In genomic region chr5:95281211-95281610, GRCh38 we compare ENCODE assay signal across 2 cellular contexts.
A peak's percentile ranks its signal among the peaks of the same experiment; 100 is the strongest.
TF ChIP-seq lines count a peak whose summit lies in the region.

No MANE protein-coding gene starts in this region.

TF ChIP-seq in GM23338, 12 proteins besides CTCF, POLR2A, EP300 and RAD21 (continued from another document):
- TF ChIP-seq REST (IDR thresholded peaks at IDR 0.05; ENCODE audit: unreplicated experiment): no peak
- no peak for TF ChIP-seq ETS1 (IDR thresholded peaks at IDR 0.05)
- no peak for TF ChIP-seq ZNF462 (CRISPR knock-in tag; IDR thresholded peaks at IDR 0.05)
- TF ChIP-seq ZNF114 (CRISPR knock-in tag; IDR thresholded peaks at IDR 0.05): no peak
- no peak for TF ChIP-seq STAT1 (IDR thresholded peaks at IDR 0.05; ENCODE audit: unreplicated experiment)
- TF ChIP-seq ZNF331 (CRISPR knock-in tag; IDR thresholded peaks at IDR 0.05; ENCODE audit: low read depth): no peak
- no peak for TF ChIP-seq CREB1 (CRISPR knock-in tag; IDR thresholded peaks at IDR 0.05; ENCODE audit: low read depth)

TF ChIP-seq in H1, 55 proteins besides CTCF, POLR2A, EP300 and RAD21 (continued from another document):
- TF ChIP-seq USF2 (IDR thresholded peaks at IDR 0.05; ENCODE audit: low read length) (no peak), CTBP2 (IDR thresholded peaks at IDR 0.05; ENCODE audit: borderline replicate concordance, insufficient read depth, insufficient read length, low read length) (no peak), JUN (IDR thresholded peaks at IDR 0.05; ENCODE audit: low read depth, low read length) (no peak), MAX (IDR thresholded peaks at IDR 0.05) (no peak), SRF (IDR thresholded peaks at IDR 0.05; ENCODE audit: low read depth, low read length) (no peak), CREB1 (IDR thresholded peaks at IDR 0.05) (no peak), RBBP5 (IDR thresholded peaks at IDR 0.05; ENCODE audit: borderline replicate concordance, low read depth, low read length) (no peak), POU5F1 (IDR thresholded peaks at IDR 0.05; ENCODE audit: low read depth, low read length) (0 out of 2 replicates have a peak, but pooled peaks have one; percentile 29), CEBPB (IDR thresholded peaks at IDR 0.05; ENCODE audit: low read depth, low read length) (no peak), KDM4A (IDR thresholded peaks at IDR 0.05; ENCODE audit: low read depth, low read length, severe bottlenecking) (no peak), SIX5 (IDR thresholded peaks at IDR 0.05; ENCODE audit: low read depth, low read length) (no peak), POLR2AphosphoS5 (IDR thresholded peaks at IDR 0.05; ENCODE audit: low read depth, low read length) (no peak), KDM5A (IDR thresholded peaks at IDR 0.05; ENCODE audit: low read length) (no peak), HDAC6 (IDR thresholded peaks at IDR 0.05; ENCODE audit: low read depth, low read length) (no peak), CHD1 (IDR thresholded peaks at IDR 0.05; ENCODE audit: low read depth, low read length) (no peak), EZH2 (IDR thresholded peaks at IDR 0.05; ENCODE audit: low read depth, low read length, severe bottlenecking) (no peak), YY1 (IDR thresholded peaks at IDR 0.05; ENCODE audit: low read depth, low read length) (peak; percentile 60; the same call in 1 of the 2 replicates), SIN3A (conservative IDR thresholded peaks at IDR 0.05 in 1 of 2, IDR thresholded peaks at IDR 0.05 in 1 of 2; ENCODE audit: low read depth in 1 of 2, low read length in 2 of 2) (0 out of 4 replicates have a peak, but pooled peaks of 1 of the 2 experiments have one; percentile 33), SAP30 (IDR thresholded peaks at IDR 0.05; ENCODE audit: insufficient read depth, insufficient replicate concordance, low read length) (no peak), BCL11A (IDR thresholded peaks at IDR 0.05; ENCODE audit: low read depth in 2 of 2, low read length in 2 of 2) (no peak), RXRA (IDR thresholded peaks at IDR 0.05; ENCODE audit: insufficient read depth, low read depth, low read length) (no peak), ASH2L (IDR thresholded peaks at IDR 0.05; ENCODE audit: low read length) (no peak), TBP (IDR thresholded peaks at IDR 0.05; ENCODE audit: low read depth, low read length) (no peak), E2F6 (IDR thresholded peaks at IDR 0.05) (no peak), RNF2 (IDR thresholded peaks at IDR 0.05; ENCODE audit: borderline replicate concordance, low read depth, low read length, missing control alignments, poor library complexity, severe bottlenecking) (no peak), ATF2 (IDR thresholded peaks at IDR 0.05; ENCODE audit: low read length) (peak; percentile 65; the same call in 1 of the 2 replicates), NRF1 (IDR thresholded peaks at IDR 0.05; ENCODE audit: low read depth, low read length) (no peak), GTF2F1 (IDR thresholded peaks at IDR 0.05; ENCODE audit: borderline replicate concordance, low read depth, low read length) (no peak), SP4 (IDR thresholded peaks at IDR 0.05; ENCODE audit: low read length) (no peak), KDM1A (IDR thresholded peaks at IDR 0.05; ENCODE audit: borderline replicate concordance, low read length) (no peak), NANOG (IDR thresholded peaks at IDR 0.05; ENCODE audit: insufficient read depth, low read depth, low read length, poor library complexity, severe bottlenecking) (no peak), BACH1 (IDR thresholded peaks at IDR 0.05; ENCODE audit: low read length) (no peak), EGR1 (IDR thresholded peaks at IDR 0.05; ENCODE audit: borderline replicate concordance, low read depth, low read length) (0 out of 2 replicates have a peak, but pooled peaks have one; percentile 43), BRCA1 (IDR thresholded peaks at IDR 0.05; ENCODE audit: low read depth, low read length) (no peak), GABPA (IDR thresholded peaks at IDR 0.05; ENCODE audit: borderline replicate concordance, insufficient read depth, low read length) (no peak), CBX5 (IDR thresholded peaks at IDR 0.05; ENCODE audit: low read depth, low read length) (no peak), HDAC2 (IDR thresholded peaks at IDR 0.05; ENCODE audit: borderline replicate concordance in 1 of 2, low read depth in 2 of 2, low read length in 2 of 2) (no peak), SP1 (IDR thresholded peaks at IDR 0.05; ENCODE audit: low read depth, low read length) (peak; percentile 96), ATF3 (IDR thresholded peaks at IDR 0.05; ENCODE audit: insufficient read depth, low read depth, low read length) (no peak), TCF12 (IDR thresholded peaks at IDR 0.05; ENCODE audit: low read depth, low read length) (no peak), RFX5 (IDR thresholded peaks at IDR 0.05; ENCODE audit: borderline replicate concordance, low read depth, low read length) (no peak), MAFK (IDR thresholded peaks at IDR 0.05; ENCODE audit: low read depth, low read length) (no peak), ZNF274 (IDR thresholded peaks at IDR 0.05; ENCODE audit: borderline replicate concordance, extremely low read depth, low read length) (no peak), TAF7 (optimal IDR thresholded peaks at IDR 0.05; ENCODE audit: borderline replicate concordance, low read depth, low read length) (no peak), CHD2 (IDR thresholded peaks at IDR 0.05; ENCODE audit: low read length) (no peak), CHD7 (IDR thresholded peaks at IDR 0.05; ENCODE audit: insufficient replicate concordance, low read length) (no peak), JUND (IDR thresholded peaks at IDR 0.05; ENCODE audit: low read length) (peak; percentile 80; the same call in 1 of the 2 replicates), TAF1 (IDR thresholded peaks at IDR 0.05; ENCODE audit: low read depth, low read length) (no peak), SP2 (IDR thresholded peaks at IDR 0.05; ENCODE audit: low read length) (no peak), SIRT6 (IDR thresholded peaks at IDR 0.05; ENCODE audit: low read length) (no peak), TEAD4 (IDR thresholded peaks at IDR 0.05; ENCODE audit: low read depth, low read length) (peak; percentile 4; the same call in 1 of the 2 replicates)
